ENCODE assay signal across 1 cellular context in genomic region chr1:18814340-18815202, GRCh38.
TF ChIP-seq lines count a peak whose summit lies in the region.

No MANE protein-coding gene starts in this region.

TF ChIP-seq in GM23338, 12 proteins besides CTCF, POLR2A, EP300 and RAD21 (continued from another document):
- TF ChIP-seq, protein P1, sequence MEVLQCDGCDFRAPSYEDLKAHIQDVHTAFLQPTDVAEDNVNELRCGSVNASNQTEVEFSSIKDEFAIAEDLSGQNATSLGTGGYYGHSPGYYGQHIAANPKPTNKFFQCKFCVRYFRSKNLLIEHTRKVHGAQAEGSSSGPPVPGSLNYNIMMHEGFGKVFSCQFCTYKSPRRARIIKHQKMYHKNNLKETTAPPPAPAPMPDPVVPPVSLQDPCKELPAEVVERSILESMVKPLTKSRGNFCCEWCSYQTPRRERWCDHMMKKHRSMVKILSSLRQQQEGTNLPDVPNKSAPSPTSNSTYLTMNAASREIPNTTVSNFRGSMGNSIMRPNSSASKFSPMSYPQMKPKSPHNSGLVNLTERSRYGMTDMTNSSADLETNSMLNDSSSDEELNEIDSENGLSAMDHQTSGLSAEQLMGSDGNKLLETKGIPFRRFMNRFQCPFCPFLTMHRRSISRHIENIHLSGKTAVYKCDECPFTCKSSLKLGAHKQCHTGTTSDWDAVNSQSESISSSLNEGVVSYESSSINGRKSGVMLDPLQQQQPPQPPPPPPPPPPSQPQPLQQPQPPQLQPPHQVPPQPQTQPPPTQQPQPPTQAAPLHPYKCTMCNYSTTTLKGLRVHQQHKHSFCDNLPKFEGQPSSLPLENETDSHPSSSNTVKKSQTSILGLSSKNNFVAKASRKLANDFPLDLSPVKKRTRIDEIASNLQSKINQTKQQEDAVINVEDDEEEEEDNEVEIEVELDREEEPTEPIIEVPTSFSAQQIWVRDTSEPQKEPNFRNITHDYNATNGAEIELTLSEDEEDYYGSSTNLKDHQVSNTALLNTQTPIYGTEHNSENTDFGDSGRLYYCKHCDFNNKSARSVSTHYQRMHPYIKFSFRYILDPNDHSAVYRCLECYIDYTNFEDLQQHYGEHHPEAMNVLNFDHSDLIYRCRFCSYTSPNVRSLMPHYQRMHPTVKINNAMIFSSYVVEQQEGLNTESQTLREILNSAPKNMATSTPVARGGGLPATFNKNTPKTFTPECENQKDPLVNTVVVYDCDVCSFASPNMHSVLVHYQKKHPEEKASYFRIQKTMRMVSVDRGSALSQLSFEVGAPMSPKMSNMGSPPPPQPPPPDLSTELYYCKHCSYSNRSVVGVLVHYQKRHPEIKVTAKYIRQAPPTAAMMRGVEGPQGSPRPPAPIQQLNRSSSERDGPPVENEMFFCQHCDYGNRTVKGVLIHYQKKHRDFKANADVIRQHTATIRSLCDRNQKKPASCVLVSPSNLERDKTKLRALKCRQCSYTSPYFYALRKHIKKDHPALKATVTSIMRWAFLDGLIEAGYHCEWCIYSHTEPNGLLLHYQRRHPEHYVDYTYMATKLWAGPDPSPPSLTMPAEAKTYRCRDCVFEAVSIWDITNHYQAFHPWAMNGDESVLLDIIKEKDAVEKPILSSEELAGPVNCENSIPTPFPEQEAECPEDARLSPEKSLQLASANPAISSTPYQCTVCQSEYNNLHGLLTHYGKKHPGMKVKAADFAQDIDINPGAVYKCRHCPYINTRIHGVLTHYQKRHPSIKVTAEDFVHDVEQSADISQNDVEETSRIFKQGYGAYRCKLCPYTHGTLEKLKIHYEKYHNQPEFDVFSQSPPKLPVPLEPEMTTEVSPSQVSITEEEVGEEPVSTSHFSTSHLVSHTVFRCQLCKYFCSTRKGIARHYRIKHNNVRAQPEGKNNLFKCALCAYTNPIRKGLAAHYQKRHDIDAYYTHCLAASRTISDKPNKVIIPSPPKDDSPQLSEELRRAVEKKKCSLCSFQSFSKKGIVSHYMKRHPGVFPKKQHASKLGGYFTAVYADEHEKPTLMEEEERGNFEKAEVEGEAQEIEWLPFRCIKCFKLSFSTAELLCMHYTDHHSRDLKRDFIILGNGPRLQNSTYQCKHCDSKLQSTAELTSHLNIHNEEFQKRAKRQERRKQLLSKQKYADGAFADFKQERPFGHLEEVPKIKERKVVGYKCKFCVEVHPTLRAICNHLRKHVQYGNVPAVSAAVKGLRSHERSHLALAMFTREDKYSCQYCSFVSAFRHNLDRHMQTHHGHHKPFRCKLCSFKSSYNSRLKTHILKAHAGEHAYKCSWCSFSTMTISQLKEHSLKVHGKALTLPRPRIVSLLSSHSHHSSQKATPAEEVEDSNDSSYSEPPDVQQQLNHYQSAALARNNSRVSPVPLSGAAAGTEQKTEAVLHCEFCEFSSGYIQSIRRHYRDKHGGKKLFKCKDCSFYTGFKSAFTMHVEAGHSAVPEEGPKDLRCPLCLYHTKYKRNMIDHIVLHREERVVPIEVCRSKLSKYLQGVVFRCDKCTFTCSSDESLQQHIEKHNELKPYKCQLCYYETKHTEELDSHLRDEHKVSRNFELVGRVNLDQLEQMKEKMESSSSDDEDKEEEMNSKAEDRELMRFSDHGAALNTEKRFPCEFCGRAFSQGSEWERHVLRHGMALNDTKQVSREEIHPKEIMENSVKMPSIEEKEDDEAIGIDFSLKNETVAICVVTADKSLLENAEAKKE (CRISPR knock-in tag; IDR thresholded peaks at IDR 0.05), result no peak
- TF ChIP-seq ZNF114 (CRISPR knock-in tag; IDR thresholded peaks at IDR 0.05) (no peak), CREB1 (CRISPR knock-in tag; IDR thresholded peaks at IDR 0.05; ENCODE audit: low read depth) (no peak), ETS1 (IDR thresholded peaks at IDR 0.05) (no peak), STAT1 (IDR thresholded peaks at IDR 0.05; ENCODE audit: unreplicated experiment) (no peak), POLR2AphosphoS5 (IDR thresholded peaks at IDR 0.05; ENCODE audit: low read depth) (no peak), REST (IDR thresholded peaks at IDR 0.05; ENCODE audit: unreplicated experiment) (no peak), EZH2 (IDR thresholded peaks at IDR 0.05; ENCODE audit: low read depth, unreplicated experiment) (no peak), JUNB (IDR thresholded peaks at IDR 0.05; ENCODE audit: unreplicated experiment) (no peak), EZH2phosphoT487 (IDR thresholded peaks at IDR 0.05; ENCODE audit: unreplicated experiment) (no peak)
TF ChIP-seq in GM23338: peak in this region for 0.
